11 cellular contexts compared by ENCODE assay signal in the genomic region with DNA sequence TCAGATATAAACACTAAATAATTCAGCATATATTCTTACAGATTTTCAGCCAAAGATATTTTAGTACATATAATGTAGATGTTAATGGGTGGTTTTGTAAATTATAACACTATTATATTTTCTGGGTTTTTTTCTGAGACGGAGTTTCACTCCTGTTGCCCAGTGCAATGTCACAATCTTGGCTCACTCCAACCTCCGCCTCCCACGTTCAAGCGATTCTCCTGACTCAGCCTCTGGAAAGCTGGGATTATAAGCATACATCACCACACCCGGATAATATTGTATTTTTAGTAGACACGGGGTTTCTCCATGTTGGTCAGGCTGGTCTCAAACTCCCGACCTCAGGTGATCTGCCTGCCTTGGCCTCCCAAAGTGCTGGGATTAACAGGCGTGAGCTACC. TPM values are rescaled to one million over a fixed set of nuclear protein-coding genes. Genes with fewer than 3 reads are reported as not detected.
"Had no signal": no experiment of that assay in that cellular context is flagged by ENCODE, and none has a peak within 500 bp of the region (broad histone marks: within the 10 kb centered on the region; RNA-seq: fewer than 3 reads in every experiment).

No MANE protein-coding gene starts in this region.

RNA-seq across cellular contexts. Expression of gene SLC2A14, which starts 29.7 kb away (rescaled TPM):
- total RNA-seq: dermis blood vessel endothelial cell, endothelial cell of umbilical vein, epithelial cell of proximal tubule, gastrocnemius medialis, glomerular endothelial cell, kidney epithelial cell, left ventricle myocardium superior, lower lobe of right lung, lung microvascular endothelial cell had no signal
- polyA plus RNA-seq: endothelial cell of umbilical vein, esophagus, heart right ventricle had no signal
